In genomic region chr12:67943295-67943892, GRCh38 we compare ENCODE assay signal across 8 cellular contexts. TPM values are rescaled to one million over a fixed set of nuclear protein-coding genes. Genes with fewer than 3 reads are reported as not detected.
A peak's percentile ranks its signal among the peaks of the same experiment; 100 is the strongest.
DNase-seq lines count a peak whose midpoint lies in the region; ATAC-seq, FAIRE-seq and TF ChIP-seq lines count a peak whose summit lies in the region.

No MANE protein-coding gene starts in this region.

- peak overlapping the region; percentile 63 for H2AFZ ChIP-seq in OCI-LY7 (ENCODE audit: low read length)

- POLR2A ChIA-PET in OCI-LY7 (lab: Charles Lee), result interaction anchor here (0.6 to 1.9 kb wide), 3 partner anchors 11 to 338 kb away, joined by 3 to 4 read pairs (median 3); no protein-coding TSS in a partner anchor

- intact Hi-C loops in OCI-LY7 (cut with micrococcal nuclease; ENCODE audit: unreplicated experiment), result loop anchor here (1.0 to 5.0 kb wide), 3 partner anchors 295 to 589 kb away; partner anchors contain the start of gene DYRK2
- intact Hi-C loops in pancreas (cut with DNase I), result loop anchor here in 2 of 3 donors (5.0 to 10.0 kb wide), 2 partner anchors 586 to 589 kb away; no protein-coding TSS in a partner anchor
- intact Hi-C loops in uterus (cut with DNase I; ENCODE audit: low total_unique reads), result loop anchor here (10.0 kb wide), 2 partner anchors 299 to 589 kb away; partner anchors contain the start of gene DYRK2

- H3K79me2 ChIP-seq in OCI-LY7 (ENCODE audit: insufficient read depth, low read depth, low read length), result no peaks in the 10 kb centered on the region

- H3K9me3 ChIP-seq in BE2C, result no peaks in the 10 kb centered on the region
- H3K9me3 ChIP-seq in OCI-LY7 (ENCODE audit: low read length), result no peaks in the 10 kb centered on the region
- H3K9me3 ChIP-seq in pancreas, result no peaks in the 10 kb centered on the region
- H3K9me3 ChIP-seq in uterus, result no peaks in the 10 kb centered on the region

- no peaks in the 10 kb centered on the region for H4K20me1 ChIP-seq in OCI-LY7 (ENCODE audit: insufficient read depth, low read length)

- no peaks in the 10 kb centered on the region for H3K9me2 ChIP-seq in OCI-LY7 (ENCODE audit: insufficient read depth, low read length)

- CTCF ChIA-PET in OCI-LY7 (lab: Charles Lee; ENCODE audit: unreplicated experiment), result interaction anchor here (0.6 to 1.2 kb wide), 3 partner anchors 9 to 587 kb away, joined by 3 to 4 read pairs (median 3); no protein-coding TSS in a partner anchor

- no peak overlapping the region for H3K27ac ChIP-seq in OCI-LY7 (ENCODE audit: low read depth, low read length, poor library complexity, severe bottlenecking)
- H3K27ac ChIP-seq in pancreas, result no peak overlapping the region
- no peak overlapping the region for H3K27ac ChIP-seq in uterus

- no peak for TF ChIP-seq POLR2A in uterus (IDR thresholded peaks at IDR 0.05)

- H3K4me3 ChIP-seq in BE2C (ENCODE audit: low read depth, low read length) (no peak overlapping the region), OCI-LY7 (ENCODE audit: low read depth, low read length, poor library complexity, severe bottlenecking) (no peak overlapping the region), fibroblast of villous mesenchyme (ENCODE audit: low read depth, low read length) (no peak overlapping the region), pancreas (no peak overlapping the region), uterus (no peak overlapping the region)

- no peaks in the 10 kb centered on the region for H3K36me3 ChIP-seq in BE2C
- H3K36me3 ChIP-seq in OCI-LY7 (ENCODE audit: insufficient read depth, low read length), result no peaks in the 10 kb centered on the region
- H3K36me3 ChIP-seq in pancreas, result no peaks in the 10 kb centered on the region
- no peaks in the 10 kb centered on the region for H3K36me3 ChIP-seq in uterus

- BruUV-seq in OCI-LY7 (replicated peaks; lab: Mats Ljungman, UMichigan), result no TSS peak

- H3K27me3 ChIP-seq in BE2C (peaks cover 4% of the 10 kb centered on the region; the same call in 1 of the 2 replicates), pancreas (no peaks in the 10 kb centered on the region), uterus (no peaks in the 10 kb centered on the region)

- H3K4me1 ChIP-seq in BE2C (no peaks in the 10 kb centered on the region; the same call in 1 of the 2 replicates), OCI-LY7 (ENCODE audit: insufficient read depth, low read length, poor library complexity, severe bottlenecking) (peaks cover 5% of the 10 kb centered on the region), pancreas (peaks cover 4 to 9% (median 5%) of the 10 kb centered on the region in 3 donors), uterus (peaks cover 3% of the 10 kb centered on the region in 2 donors)

- peak; percentile 97 for FAIRE-seq in pancreas (lab: Jason Lieb, UNC)

- H3K4me2 ChIP-seq in OCI-LY7 (ENCODE audit: low read length), result no peak overlapping the region

- peak; percentile 68 to 97 (median 95) for ATAC-seq in pancreas

- TF ChIP-seq CTCF in BE2C (IDR thresholded peaks at IDR 0.05; ENCODE audit: low read depth, low read length), result peak; percentile 60
- TF ChIP-seq CTCF in OCI-LY7 (conservative IDR thresholded peaks at IDR 0.05; ENCODE audit: low read length), result peak; percentile 95
- TF ChIP-seq CTCF in fibroblast of villous mesenchyme (IDR thresholded peaks at IDR 0.05; ENCODE audit: insufficient read depth, low read depth, low read length), result peak; percentile 72
- TF ChIP-seq CTCF in pancreas (IDR thresholded peaks at IDR 0.05), result peak; percentile 46 to 67 (median 56)
- TF ChIP-seq CTCF in uterus (IDR thresholded peaks at IDR 0.05), result peak; percentile 68 to 84 (median 76)

- WGBS in pancreas, 2 donors, result 17% methylated on average over 5 of the region's 5 CpGs

- DNase-seq in BE2C (peak; percentile 45), GM19240 (ENCODE audit: insufficient read length, low spot score) (peak; percentile 8), KBM-7 (peak; percentile 70), OCI-LY7 (ENCODE audit: low spot score) (peak; percentile 83), fibroblast of villous mesenchyme (ENCODE audit: low read depth) (peak; percentile 75), pancreas (peak in 4 of 6 donors; percentile 24 to 73 (median 47)), uterus (peak; percentile 37 to 77)
- peak; percentile 16 to 19 for DNase-seq in activated T-helper 1 cell treated with anti-CD3 and anti-CD28 coated beads, Interleukin-2, amount 50 U/mL, for 16 hours (ENCODE audit: low read depth in 1 of 2, low spot score in 1 of 2)

- in situ Hi-C loops in KBM-7 (cut with MboI; ENCODE audit: low pct_unique_long_range_greater_than_20kb, low sequenced_read_pairs), result no loop called here

RNA-seq across cellular contexts. Expression of gene IFNG-AS1, which starts 45.9 kb away (rescaled TPM):
- polyA plus RNA-seq in BE2C (2012; ENCODE audit: insufficient read depth, insufficient read length, low read depth), result not detected
- 15.7 and 23.8 TPM in 2 replicates for total RNA-seq in OCI-LY7 (2014; rRNA removed; shearing (Covaris generic))
- total RNA-seq in OCI-LY7 (2022), result 36.8 and 37.8 TPM in 2 replicates
- total RNA-seq in fibroblast of villous mesenchyme, result not detected in 2 replicates
- under 1 TPM in 2 of 6 donors, not detected in 4; 0.22 to 0.29 TPM for total RNA-seq in pancreas
- not detected for polyA plus RNA-seq in pancreas
- total RNA-seq in uterus, result not detected

Comparison
In these comparisons a context has a peak if more than half of its experiments do, and no peak if none do; other contexts are left out.
1. DNase-seq: peak in every context shown above with its lines; median percentile 83 in OCI-LY7; 75 in fibroblast of villous mesenchyme; 70 in KBM-7; 57 in uterus; 47 in pancreas; 45 in BE2C; 18 in activated T-helper 1 cell treated with anti-CD3 and anti-CD28 coated beads, Interleukin-2, amount 50 U/mL, for 16 hours; 8 in GM19240.
2. RNA of gene IFNG-AS1, which starts 45.9 kb away (total RNA-seq): 15.7 to 37.8 TPM in OCI-LY7; 0.22 to 0.29 TPM in pancreas, not detected in fibroblast of villous mesenchyme and not detected in uterus; every median in the first group is over 10 times any median in the second.
3. Peak in every context shown above with its lines, with median percentiles within 50 percentile points of each other: CTCF ChIP-seq.